Comparison of ENCODE assay signal across 1 cellular context in the genomic region with DNA sequence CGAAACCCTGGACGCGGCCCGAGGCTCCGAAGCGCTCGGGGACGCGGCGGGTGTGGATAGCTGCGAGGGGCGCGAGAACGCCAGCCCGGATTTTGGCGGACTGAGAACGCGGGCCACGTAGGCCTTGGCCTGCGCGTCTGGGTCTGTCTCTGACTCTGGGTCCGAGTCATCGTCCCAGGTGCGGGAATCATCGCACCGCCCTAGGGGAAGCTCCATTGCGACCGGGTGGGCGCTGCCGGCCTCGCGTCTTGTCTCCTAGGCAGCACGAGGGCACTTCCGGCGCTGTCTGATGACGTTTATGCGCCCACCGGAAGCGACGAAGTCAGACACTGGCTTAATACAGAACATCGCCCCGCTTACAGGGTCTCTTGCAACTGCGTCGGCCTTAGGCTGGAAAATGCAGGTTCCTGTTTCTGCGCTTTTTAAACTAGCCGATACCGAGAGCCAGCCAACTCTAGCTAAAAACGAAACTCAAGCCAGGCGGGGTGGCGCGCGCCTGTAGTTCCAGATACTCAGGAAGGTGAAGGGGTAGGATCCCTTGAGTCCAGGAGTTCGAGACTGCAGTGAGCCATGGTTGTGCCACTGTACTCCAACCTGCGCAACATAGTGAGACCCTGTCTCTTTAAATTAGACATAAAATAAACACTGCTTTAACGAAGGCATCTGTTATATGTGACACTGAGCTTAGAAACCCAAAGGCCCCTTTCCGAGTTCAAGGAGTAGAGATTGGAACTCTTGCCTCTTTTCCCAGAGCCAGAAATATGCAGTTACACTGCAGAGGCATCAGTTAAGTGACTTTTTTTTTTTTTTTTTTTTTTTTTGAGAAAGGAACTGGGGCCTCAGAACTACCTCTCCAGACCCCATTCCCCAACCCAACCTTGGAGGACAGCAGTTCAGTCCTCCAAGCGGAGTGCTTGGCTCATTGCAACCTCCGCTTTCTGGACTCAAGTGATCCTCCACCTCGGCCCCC.
TF ChIP-seq lines count a peak whose summit lies in the region.

A gene (minus strand): TSS at position 266 of the 970 bp plus-strand sequence. CDS start 50 bp downstream, at position 216.

TF ChIP-seq in HCT116, 20 proteins besides CTCF, POLR2A, EP300 and RAD21 (continued from another document):
- TF ChIP-seq, protein P1, sequence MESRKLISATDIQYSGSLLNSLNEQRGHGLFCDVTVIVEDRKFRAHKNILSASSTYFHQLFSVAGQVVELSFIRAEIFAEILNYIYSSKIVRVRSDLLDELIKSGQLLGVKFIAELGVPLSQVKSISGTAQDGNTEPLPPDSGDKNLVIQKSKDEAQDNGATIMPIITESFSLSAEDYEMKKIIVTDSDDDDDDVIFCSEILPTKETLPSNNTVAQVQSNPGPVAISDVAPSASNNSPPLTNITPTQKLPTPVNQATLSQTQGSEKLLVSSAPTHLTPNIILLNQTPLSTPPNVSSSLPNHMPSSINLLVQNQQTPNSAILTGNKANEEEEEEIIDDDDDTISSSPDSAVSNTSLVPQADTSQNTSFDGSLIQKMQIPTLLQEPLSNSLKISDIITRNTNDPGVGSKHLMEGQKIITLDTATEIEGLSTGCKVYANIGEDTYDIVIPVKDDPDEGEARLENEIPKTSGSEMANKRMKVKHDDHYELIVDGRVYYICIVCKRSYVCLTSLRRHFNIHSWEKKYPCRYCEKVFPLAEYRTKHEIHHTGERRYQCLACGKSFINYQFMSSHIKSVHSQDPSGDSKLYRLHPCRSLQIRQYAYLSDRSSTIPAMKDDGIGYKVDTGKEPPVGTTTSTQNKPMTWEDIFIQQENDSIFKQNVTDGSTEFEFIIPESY (IDR thresholded peaks at IDR 0.05; ENCODE audit: extremely low read depth, insufficient replicate concordance, low read length), result no peak
- TF ChIP-seq SP1 (IDR thresholded peaks at IDR 0.05; ENCODE audit: low read depth), result no peak
- TF ChIP-seq EZH2 (IDR thresholded peaks at IDR 0.05), result no peak
- TF ChIP-seq, protein P2, sequence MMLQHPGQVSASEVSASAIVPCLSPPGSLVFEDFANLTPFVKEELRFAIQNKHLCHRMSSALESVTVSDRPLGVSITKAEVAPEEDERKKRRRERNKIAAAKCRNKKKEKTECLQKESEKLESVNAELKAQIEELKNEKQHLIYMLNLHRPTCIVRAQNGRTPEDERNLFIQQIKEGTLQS (IDR thresholded peaks at IDR 0.05), result no peak
- peak; percentile 97 for TF ChIP-seq SIN3A (IDR thresholded peaks at IDR 0.05; ENCODE audit: low read depth)
- peak; percentile 96 for TF ChIP-seq SRF (IDR thresholded peaks at IDR 0.05; ENCODE audit: low read depth)
- no peak for TF ChIP-seq CBX3 (IDR thresholded peaks at IDR 0.05; ENCODE audit: low read depth)
- TF ChIP-seq JUND (IDR thresholded peaks at IDR 0.05), result no peak
- TF ChIP-seq, protein P3, sequence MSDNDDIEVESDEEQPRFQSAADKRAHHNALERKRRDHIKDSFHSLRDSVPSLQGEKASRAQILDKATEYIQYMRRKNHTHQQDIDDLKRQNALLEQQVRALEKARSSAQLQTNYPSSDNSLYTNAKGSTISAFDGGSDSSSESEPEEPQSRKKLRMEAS (IDR thresholded peaks at IDR 0.05), result peak; percentile 89
- no peak for TF ChIP-seq TCF7L2 (IDR thresholded peaks at IDR 0.05; ENCODE audit: borderline replicate concordance, extremely low read depth, insufficient read depth, insufficient read length)
